ENCODE assay signal across 9 cellular contexts in genomic region chr2:85997016-85997970, GRCh38.
A peak's percentile ranks its signal among the peaks of the same experiment; 100 is the strongest.
DNase-seq lines count a peak whose midpoint lies in the region; ATAC-seq and TF ChIP-seq lines count a peak whose summit lies in the region.
"Had no signal": no experiment of that assay in that cellular context is flagged by ENCODE, and none has a peak within 500 bp of the region (broad histone marks: within the 10 kb centered on the region; RNA-seq: fewer than 3 reads in every experiment).

No MANE protein-coding gene starts in this region.

- H3K4me3 Mint-ChIP-seq in neural crest cell: peak overlapping the region; percentile 85
- no peak overlapping the region for H3K4me3 Mint-ChIP-seq in activated naive CD4-positive, alpha-beta T cell treated with anti-CD3 and anti-CD28 coated beads for 36 hours

- CTCF ChIA-PET in AG04450 (lab: Charles Lee) (interaction anchor here (1.1 kb wide), 2 partner anchors 83 to 170 kb away, joined by 4 to 5 read pairs; no protein-coding TSS in a partner anchor), HEK293T (lab: Yijun Ruan, JAX) (no interaction called here)
- CTCF ChIA-PET in activated naive CD4-positive, alpha-beta T cell treated with anti-CD3 and anti-CD28 coated beads for 36 hours (lab: Charles Lee): interaction anchor here (1.6 kb wide), 1 partner anchor 108 kb away, joined by 5 read pairs; the partner anchor contains the start of gene ST3GAL5

- H3K4me1 Mint-ChIP-seq in neural crest cell: peaks cover 53% of the 10 kb centered on the region
- H3K4me1 Mint-ChIP-seq in activated naive CD4-positive, alpha-beta T cell treated with anti-CD3 and anti-CD28 coated beads for 36 hours (ENCODE audit: low read depth): peaks cover 58% of the 10 kb centered on the region

- intact Hi-C loops in activated naive CD4-positive, alpha-beta T cell treated with anti-CD3 and anti-CD28 coated beads for 36 hours (cut with micrococcal nuclease): no loop called here

- H3K9me3 ChIP-seq in AG04450 (ENCODE audit: control insufficient read depth, insufficient read depth, low read length): peaks cover 5% of the 10 kb centered on the region

- DNase-seq in AG04450 (ENCODE audit: low read depth, low spot score) (no peak), OCI-M1 (lab: John Stamatoyannopoulos, UW) (peak; percentile 22), fibroblast of gingiva (ENCODE audit: low read depth) (peak; percentile 90), neural crest cell (ENCODE audit: low read depth, low spot score) (no peak), HEK293T (ENCODE audit: extremely low spot score) (no peak)
- DNase-seq in stimulated activated naive CD4-positive, alpha-beta T cell (lab: John Stamatoyannopoulos, UW): no peak
- no peak for DNase-seq in activated naive CD4-positive, alpha-beta T cell treated with anti-CD3 and anti-CD28 coated beads for 36 hours
- DNase-seq: activated gamma-delta T cell treated with Interleukin-2 at 50 U/mL for 16 hours had no signal

- H3K27ac Mint-ChIP-seq in neural crest cell (ENCODE audit: unreplicated experiment): peak overlapping the region; percentile 99
- H3K27ac Mint-ChIP-seq in activated naive CD4-positive, alpha-beta T cell treated with anti-CD3 and anti-CD28 coated beads for 36 hours: no peak overlapping the region

- no peaks in the 10 kb centered on the region for H3K27me3 Mint-ChIP-seq in neural crest cell (ENCODE audit: low read depth)
- no peaks in the 10 kb centered on the region for H3K27me3 Mint-ChIP-seq in activated naive CD4-positive, alpha-beta T cell treated with anti-CD3 and anti-CD28 coated beads for 36 hours (ENCODE audit: low read depth)

- TF ChIP-seq CTCF in AG04450 (IDR thresholded peaks at IDR 0.05; ENCODE audit: low read depth, low read length): no peak
- TF ChIP-seq CTCF in neural crest cell (conservative IDR thresholded peaks at IDR 0.05): no peak

- no peak for ATAC-seq in GM18858 (IDR thresholded peaks at IDR 0.05; ENCODE audit: unreplicated experiment)

- POLR2A ChIA-PET in AG04450 (lab: Yijun Ruan, JAX): interaction anchor here (0.7 kb wide), 1 partner anchor 111 kb away, joined by 4 read pairs; no protein-coding TSS in a partner anchor
- POLR2A ChIA-PET in HEK293T (lab: Yijun Ruan, JAX): no interaction called here

- H3K9me3 Mint-ChIP-seq in neural crest cell: peaks cover 7% of the 10 kb centered on the region
- H3K9me3 Mint-ChIP-seq in activated naive CD4-positive, alpha-beta T cell treated with anti-CD3 and anti-CD28 coated beads for 36 hours: no peaks in the 10 kb centered on the region

- no peak overlapping the region for H3K4me3 ChIP-seq in AG04450 (ENCODE audit: low read depth, low read length)

- H3K27ac ChIP-seq in AG04450 (ENCODE audit: low read depth, low read length): peak overlapping the region; percentile 96

- no peaks in the 10 kb centered on the region for H3K36me3 Mint-ChIP-seq in neural crest cell (ENCODE audit: low read depth)
- no peaks in the 10 kb centered on the region for H3K36me3 Mint-ChIP-seq in activated naive CD4-positive, alpha-beta T cell treated with anti-CD3 and anti-CD28 coated beads for 36 hours (ENCODE audit: low read depth)

- no peaks in the 10 kb centered on the region for H3K27me3 ChIP-seq in AG04450 (ENCODE audit: control insufficient read depth, insufficient read depth, low read length)

TF ChIP-seq in HEK293T, 16 proteins besides CTCF, POLR2A, EP300 and RAD21:
- TF ChIP-seq, protein P1, sequence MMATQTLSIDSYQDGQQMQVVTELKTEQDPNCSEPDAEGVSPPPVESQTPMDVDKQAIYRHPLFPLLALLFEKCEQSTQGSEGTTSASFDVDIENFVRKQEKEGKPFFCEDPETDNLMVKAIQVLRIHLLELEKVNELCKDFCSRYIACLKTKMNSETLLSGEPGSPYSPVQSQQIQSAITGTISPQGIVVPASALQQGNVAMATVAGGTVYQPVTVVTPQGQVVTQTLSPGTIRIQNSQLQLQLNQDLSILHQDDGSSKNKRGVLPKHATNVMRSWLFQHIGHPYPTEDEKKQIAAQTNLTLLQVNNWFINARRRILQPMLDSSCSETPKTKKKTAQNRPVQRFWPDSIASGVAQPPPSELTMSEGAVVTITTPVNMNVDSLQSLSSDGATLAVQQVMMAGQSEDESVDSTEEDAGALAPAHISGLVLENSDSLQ (IDR thresholded peaks at IDR 0.05): no peak
- TF ChIP-seq FOXM1 (IDR thresholded peaks at IDR 0.05; ENCODE audit: borderline replicate concordance) (no peak), CTBP1 (IDR thresholded peaks at IDR 0.05; ENCODE audit: borderline replicate concordance) (no peak), FOXA1 (IDR thresholded peaks at IDR 0.05) (no peak), ELF4 (IDR thresholded peaks at IDR 0.05) (no peak), FOXK2 (IDR thresholded peaks at IDR 0.05) (no peak), SUZ12 (IDR thresholded peaks at IDR 0.05) (no peak), BHLHE40 (IDR thresholded peaks at IDR 0.05; ENCODE audit: borderline replicate concordance) (no peak), ZNF384 (IDR thresholded peaks at IDR 0.05) (no peak), SP1 (IDR thresholded peaks at IDR 0.05) (no peak), NFRKB (IDR thresholded peaks at IDR 0.05) (no peak), LEF1 (IDR thresholded peaks at IDR 0.05; ENCODE audit: borderline replicate concordance) (no peak), HDGF (IDR thresholded peaks at IDR 0.05; ENCODE audit: borderline replicate concordance) (no peak)
TF ChIP-seq in HEK293T: peak in this region for 0.

Comparison
In these comparisons a context has a peak if more than half of its experiments do, and no peak if none do; other contexts are left out.
1. DNase-seq: peak in OCI-M1 (single experiment) and fibroblast of gingiva (single experiment); none in AG04450 (single experiment), neural crest cell (single experiment), HEK293T (single experiment), stimulated activated naive CD4-positive, alpha-beta T cell (0 of 6) and activated naive CD4-positive, alpha-beta T cell treated with anti-CD3 and anti-CD28 coated beads for 36 hours (single experiment).